Comparison of ENCODE assay signal across 8 cellular contexts in genomic region chr10:78664929-78665525, GRCh38.
DNase-seq lines count a peak whose midpoint lies in the region; ATAC-seq and TF ChIP-seq lines count a peak whose summit lies in the region.

No MANE protein-coding gene starts in this region.

- H3K4me3 Mint-ChIP-seq in Caco-2 (ENCODE audit: unreplicated experiment): no peak overlapping the region

- 65% methylated on average over 4 of the region's 4 CpGs for WGBS in right lobe of liver (ENCODE audit: insufficient coverage, low coverage, low lambda C conversion rate, missing lambda C conversion rate)
- 62 to 78% (median 70%) methylated on average over 4 of the region's 4 CpGs for WGBS in stomach, 5 donors

- no peaks in the 10 kb centered on the region for H3K4me1 Mint-ChIP-seq in Caco-2 (ENCODE audit: low read depth, unreplicated experiment)

- intact Hi-C loops in Caco-2 (cut with micrococcal nuclease; ENCODE audit: unreplicated experiment) (no loop called here), ascending aorta (cut with DNase I) (loop anchor here (10.0 kb wide), 1 partner anchor 530 kb away; no protein-coding TSS in a partner anchor), right lobe of liver (cut with DNase I) (no loop called here), stomach (cut with DNase I; ENCODE audit: low total_unique reads) (no loop called here)

- no peak for TF ChIP-seq POLR2A in right lobe of liver (IDR thresholded peaks at IDR 0.05)
- TF ChIP-seq POLR2A in stomach (IDR thresholded peaks at IDR 0.05): no peak

- TF ChIP-seq EP300 in stomach (IDR thresholded peaks at IDR 0.05): no peak

- BruUV-seq in Caco-2 (replicated peaks; lab: Mats Ljungman, UMichigan): no TSS peak

- H3K4me3 ChIP-seq in Caco-2 (ENCODE audit: low read depth, low read length) (no peak overlapping the region), ascending aorta (no peak overlapping the region), right lobe of liver (no peak overlapping the region), stomach (no peak overlapping the region)

- H3K27me3 ChIP-seq in Caco-2 (replicated peaks; ENCODE audit: control insufficient read depth, insufficient read depth, low read length): no peaks in the 10 kb centered on the region
- no peaks in the 10 kb centered on the region for H3K27me3 ChIP-seq in ascending aorta
- no peaks in the 10 kb centered on the region for H3K27me3 ChIP-seq in right lobe of liver
- H3K27me3 ChIP-seq in stomach: no peaks in the 10 kb centered on the region

- H3K27ac Mint-ChIP-seq in Caco-2 (ENCODE audit: unreplicated experiment): no peak overlapping the region

- H3K9me3 ChIP-seq in Caco-2: 0 out of 2 replicates have a peak, but pooled peaks cover 6% of the 10 kb centered on the region
- peaks cover 0 to 17% of the 10 kb centered on the region in 2 donors for H3K9me3 ChIP-seq in ascending aorta
- H3K9me3 ChIP-seq in right lobe of liver: no peaks in the 10 kb centered on the region
- H3K9me3 ChIP-seq in stomach: peaks cover 0 to 18% (median 11%) of the 10 kb centered on the region in 4 donors

- H3K4me1 ChIP-seq in Caco-2 (no peaks in the 10 kb centered on the region), ascending aorta (no peaks in the 10 kb centered on the region), right lobe of liver (no peaks in the 10 kb centered on the region), stomach (no peaks in the 10 kb centered on the region)

- H3K27ac ChIP-seq in ascending aorta (no peak overlapping the region), right lobe of liver (no peak overlapping the region), stomach (no peak overlapping the region)

- DNase-seq in Caco-2 (no peak), HT-29 (ENCODE audit: low spot score) (peak; percentile 46), ascending aorta (ENCODE audit: low spot score in 2 of 2) (no peak), right lobe of liver (no peak), stomach (no peak)

- POLR2A ChIA-PET in Caco-2 (lab: Charles Lee): no interaction called here

- H3K9me3 Mint-ChIP-seq in Caco-2 (ENCODE audit: unreplicated experiment): peaks cover 31% of the 10 kb centered on the region

- TF ChIP-seq CTCF in Caco-2 (IDR thresholded peaks at IDR 0.05; ENCODE audit: insufficient read depth in 1 of 2, low read depth in 1 of 2, low read length in 1 of 2, severe bottlenecking in 1 of 2, unreplicated experiment in 1 of 2) (peak; percentile 28 to 39), ascending aorta (IDR thresholded peaks at IDR 0.05) (peak in 2 of 3 experiments; percentile 17 to 39), right lobe of liver (IDR thresholded peaks at IDR 0.05) (peak; percentile 35 to 62 (median 56)), stomach (IDR thresholded peaks at IDR 0.05) (peak in 3 of 7 experiments; percentile 20 to 45 (median 27))

- CTCF ChIA-PET in Caco-2 (lab: Charles Lee): interaction anchor here (1.0 kb wide), 1 partner anchor 80 kb away, joined by 4 read pairs; no protein-coding TSS in a partner anchor

- no peaks in the 10 kb centered on the region for H3K36me3 Mint-ChIP-seq in Caco-2 (ENCODE audit: insufficient read depth, unreplicated experiment)

- ATAC-seq in right lobe of liver: peak; percentile 38 to 67 (median 60)
- no peak for ATAC-seq in HG02973 (IDR thresholded peaks at IDR 0.05; ENCODE audit: unreplicated experiment)
- ATAC-seq in GM21786 (IDR thresholded peaks at IDR 0.05; ENCODE audit: unreplicated experiment): no peak
- no peak for ATAC-seq in HG02571 (IDR thresholded peaks at IDR 0.05; ENCODE audit: unreplicated experiment)

- H3K27me3 Mint-ChIP-seq in Caco-2 (ENCODE audit: insufficient read depth, unreplicated experiment): no peaks in the 10 kb centered on the region

- H3K36me3 ChIP-seq in Caco-2 (ENCODE audit: control insufficient read depth, insufficient read depth, low read length) (no peaks in the 10 kb centered on the region), ascending aorta (no peaks in the 10 kb centered on the region), right lobe of liver (no peaks in the 10 kb centered on the region), stomach (no peaks in the 10 kb centered on the region)

Comparison
In these comparisons a context has a peak if more than half of its experiments do, and no peak if none do; other contexts are left out.
1. ATAC-seq: peak in right lobe of liver (4 of 4); none in HG02973 (single experiment), GM21786 (single experiment) and HG02571 (single experiment).